ENCODE assay signal across 8 cellular contexts in genomic region chr1:51878307-51878615, GRCh38. TPM values are rescaled to one million over a fixed set of nuclear protein-coding genes. Genes with fewer than 3 reads are reported as not detected.
A peak's percentile ranks its signal among the peaks of the same experiment; 100 is the strongest.
DNase-seq lines count a peak whose midpoint lies in the region; ATAC-seq and TF ChIP-seq lines count a peak whose summit lies in the region.

No MANE protein-coding gene starts in this region.

- H3K4me3 ChIP-seq in NB4 (ENCODE audit: low read depth, low read length) (peak overlapping the region; percentile 74), right cardiac atrium (ENCODE audit: low read length) (peak overlapping the region; percentile 87), thyroid gland (replicated peaks in 1 of 3) (peak overlapping the region; percentile 60 to 84 (median 79))

- H3K4me1 ChIP-seq in right cardiac atrium (ENCODE audit: control insufficient read depth, insufficient read depth, low read length) = peaks cover 4% of the 10 kb centered on the region
- H3K4me1 ChIP-seq in thyroid gland = peaks cover 22 to 25% of the 10 kb centered on the region in 2 donors

- no peaks in the 10 kb centered on the region for H3K36me3 ChIP-seq in thyroid gland

- TF ChIP-seq POLR2A in NB4 (IDR thresholded peaks at IDR 0.05; ENCODE audit: extremely low read depth, insufficient read length) = no peak
- TF ChIP-seq POLR2A in thyroid gland (IDR thresholded peaks at IDR 0.05) = no peak

- no peak for TF ChIP-seq CTCF in NB4 (IDR thresholded peaks at IDR 0.05; ENCODE audit: low read depth, low read length)
- no peak for TF ChIP-seq CTCF in thyroid gland (IDR thresholded peaks at IDR 0.05)

- intact Hi-C loops in right cardiac atrium (cut with DNase I) (no loop called here), thyroid gland (cut with DNase I) (no loop called here)

- H3K9me3 ChIP-seq in right cardiac atrium (ENCODE audit: control insufficient read depth, low read length) = no peaks in the 10 kb centered on the region
- H3K9me3 ChIP-seq in thyroid gland = no peaks in the 10 kb centered on the region

- H3K27me3 ChIP-seq in right cardiac atrium (ENCODE audit: control insufficient read depth, insufficient read depth) = no peaks in the 10 kb centered on the region
- H3K27me3 ChIP-seq in thyroid gland = no peaks in the 10 kb centered on the region

- under 1% methylated on average over 17 of the region's 17 CpGs for WGBS in right cardiac atrium
- WGBS in thyroid gland, 2 donors = 0% methylated on average over 9 to 15 of the region's 17 CpGs

- H3K27ac ChIP-seq in right cardiac atrium (ENCODE audit: low read length) = peak overlapping the region; percentile 88
- H3K27ac ChIP-seq in thyroid gland = peak overlapping the region; percentile 74 to 94 (median 91)

- ATAC-seq in right cardiac atrium = no peak

- DNase-seq in NCI-H1694 treated with DMSO at 0.1 percent for 48 hours (lab: John Stamatoyannopoulos, UW) (peak; percentile 63), NCI-H1694 (lab: John Stamatoyannopoulos, UW) (no peak), NB4 (ENCODE audit: low read depth) (no peak), right cardiac atrium (no peak), thyroid gland (no peak), retina (no peak), NCI-H146 (lab: John Stamatoyannopoulos, UW) (no peak), NCI-H187 (lab: John Stamatoyannopoulos, UW) (no peak)

RNA-seq across cellular contexts. Expression of gene NRDC, which starts 0.3 kb away (rescaled TPM):
- total RNA-seq in right cardiac atrium = 100 to 1,000 TPM; 115 to 153 (median 140) TPM
- 90.3 TPM for polyA plus RNA-seq in right cardiac atrium
- total RNA-seq in thyroid gland = 10 to 100 TPM; 75.0 to 98.7 (median 79.3) TPM
